Comparison of ENCODE assay signal across 22 cellular contexts in genomic region chrX:122269243-122269781, GRCh38.
DNase-seq lines count a peak whose midpoint lies in the region; ATAC-seq, FAIRE-seq and TF ChIP-seq lines count a peak whose summit lies in the region.
"Had no signal": no experiment of that assay in that cellular context is flagged by ENCODE, and none has a peak within 500 bp of the region (broad histone marks: within the 10 kb centered on the region; RNA-seq: fewer than 3 reads in every experiment).

No MANE protein-coding gene starts in this region.

- H3K27me3 Mint-ChIP-seq in astrocyte (ENCODE audit: low read depth, unreplicated experiment) (no peaks in the 10 kb centered on the region), glutamatergic neuron (ENCODE audit: unreplicated experiment) (no peaks in the 10 kb centered on the region)
- H3K27me3 Mint-ChIP-seq: IgD-negative memory B cell had no signal

- H3K9me3 ChIP-seq in GM23248 (ENCODE audit: low read depth) = no peaks in the 10 kb centered on the region
- no peaks in the 10 kb centered on the region for H3K9me3 ChIP-seq in astrocyte (ENCODE audit: insufficient read depth, low read depth, low read length)

- H3K79me2 ChIP-seq in GM23248 (ENCODE audit: insufficient read depth) (no peaks in the 10 kb centered on the region), astrocyte (ENCODE audit: insufficient read depth, low read length) (no peaks in the 10 kb centered on the region)

- H3K9me3 Mint-ChIP-seq in astrocyte (ENCODE audit: unreplicated experiment) (no peaks in the 10 kb centered on the region), glutamatergic neuron (ENCODE audit: unreplicated experiment) (peaks cover 2% of the 10 kb centered on the region)

- H2AFZ ChIP-seq in GM23248 (no peak overlapping the region), astrocyte (ENCODE audit: low read depth, low read length) (no peak overlapping the region)

- H4K20me1 ChIP-seq in GM23248 (ENCODE audit: insufficient read depth) = no peaks in the 10 kb centered on the region
- no peaks in the 10 kb centered on the region for H4K20me1 ChIP-seq in astrocyte (ENCODE audit: insufficient read depth, low read length)

- H3F3A ChIP-seq in GM23248 (ENCODE audit: insufficient read depth) = no peaks in the 10 kb centered on the region

- TF ChIP-seq CTCF in AG10803 (conservative IDR thresholded peaks at IDR 0.05; ENCODE audit: low read length) (no peak), astrocyte (IDR thresholded peaks at IDR 0.05; ENCODE audit: insufficient read depth, low read depth, low read length) (no peak), fibroblast of villous mesenchyme (IDR thresholded peaks at IDR 0.05; ENCODE audit: insufficient read depth, low read depth, low read length) (no peak), glutamatergic neuron (IDR thresholded peaks at IDR 0.05; ENCODE audit: partially characterized antibody, unreplicated experiment) (no peak)

- in situ Hi-C loops in GM23248 (cut with MboI) = no loop called here

- H3K9ac ChIP-seq in GM23248 (no peak overlapping the region), astrocyte (ENCODE audit: low read length) (no peak overlapping the region)

- DNase-seq in AG10803 (ENCODE audit: low read depth) (peak; percentile 72), GM23248 (peak; percentile 44), astrocyte (ENCODE audit: low read depth) (peak; percentile 40), fibroblast of villous mesenchyme (ENCODE audit: low read depth) (peak; percentile 0), NCI-H2081 treated with DMSO at 0.1 percent for 48 hours (lab: John Stamatoyannopoulos, UW) (no peak), glutamatergic neuron (no peak)
- DNase-seq: AML-193; COR-L47; DMS153; GOT3; Kasumi-1; MM.1S; NCI-H1105; NCI-H1694 treated with DMSO at 0.1 percent for 48 hours; NCI-H345; NCI-H69; NK-92 treated with Interleukin-12 subunit alpha and Interleukin-12 subunit beta, amount 100 ng/mL, for 24 hours; OCI-M1; SIG-M5 had no signal

- FAIRE-seq in astrocyte (lab: Jason Lieb, UNC) = peak; percentile 96
- FAIRE-seq: A204.1 had no signal

- no peak for ATAC-seq in HG02970 (IDR thresholded peaks at IDR 0.05; ENCODE audit: low FRiP score, unreplicated experiment)

- no peaks in the 10 kb centered on the region for H3K36me3 Mint-ChIP-seq in astrocyte (ENCODE audit: low read depth, unreplicated experiment)
- H3K36me3 Mint-ChIP-seq in glutamatergic neuron (ENCODE audit: unreplicated experiment) = peaks cover 4% of the 10 kb centered on the region
- H3K36me3 Mint-ChIP-seq: IgD-negative memory B cell had no signal

- H3K4me2 ChIP-seq in GM23248 (ENCODE audit: unreplicated experiment) (no peak overlapping the region), astrocyte (ENCODE audit: low read length) (no peak overlapping the region)

- peaks cover 8% of the 10 kb centered on the region for H3K4me1 Mint-ChIP-seq in astrocyte (ENCODE audit: low read depth, unreplicated experiment)
- H3K4me1 Mint-ChIP-seq in glutamatergic neuron (ENCODE audit: low read depth, unreplicated experiment) = peaks cover 9% of the 10 kb centered on the region
- H3K4me1 Mint-ChIP-seq: IgD-negative memory B cell had no signal

- H3K27me3 ChIP-seq in GM23248 (replicated peaks; ENCODE audit: insufficient read depth) (no peaks in the 10 kb centered on the region), astrocyte (ENCODE audit: insufficient read depth, low read length) (no peaks in the 10 kb centered on the region)

- H3K36me3 ChIP-seq in GM23248 (ENCODE audit: low read depth) (no peaks in the 10 kb centered on the region), astrocyte (ENCODE audit: insufficient read depth, low read length) (no peaks in the 10 kb centered on the region)

- peaks cover 5% of the 10 kb centered on the region for H3K4me1 ChIP-seq in GM23248 (ENCODE audit: insufficient read depth)
- no peaks in the 10 kb centered on the region for H3K4me1 ChIP-seq in astrocyte (ENCODE audit: insufficient read depth, low read length)

- no peaks in the 10 kb centered on the region for H3K9me2 ChIP-seq in GM23248 (ENCODE audit: insufficient read depth)

- H3K4me3 Mint-ChIP-seq in astrocyte (ENCODE audit: unreplicated experiment) (no peak overlapping the region), glutamatergic neuron (ENCODE audit: unreplicated experiment) (no peak overlapping the region)
- H3K4me3 Mint-ChIP-seq: IgD-negative memory B cell had no signal

- H3K27ac Mint-ChIP-seq in astrocyte (ENCODE audit: unreplicated experiment) (peak overlapping the region; percentile 83), glutamatergic neuron (ENCODE audit: unreplicated experiment) (no peak overlapping the region)
- H3K27ac Mint-ChIP-seq: IgD-negative memory B cell had no signal

- H3K27ac ChIP-seq in GM23248 (peak overlapping the region; percentile 46), astrocyte (ENCODE audit: low read depth, low read length) (no peak overlapping the region)

- H3K4me3 ChIP-seq in AG10803 (ENCODE audit: low read length) = no peak overlapping the region
- no peak overlapping the region for H3K4me3 ChIP-seq in GM23248
- no peak overlapping the region for H3K4me3 ChIP-seq in astrocyte (ENCODE audit: insufficient read depth, low read depth, low read length)
- H3K4me3 ChIP-seq in fibroblast of villous mesenchyme (ENCODE audit: low read depth, low read length) = no peak overlapping the region

Comparison
In these comparisons a context has a peak if more than half of its experiments do, and no peak if none do; other contexts are left out.
1. DNase-seq: peak in AG10803 (single experiment), GM23248 (single experiment), astrocyte (single experiment) and fibroblast of villous mesenchyme (single experiment); none in NCI-H2081 treated with DMSO at 0.1 percent for 48 hours (single experiment) and glutamatergic neuron (single experiment).